In genomic region chr2:75450068-75450467, GRCh38 we compare ENCODE assay signal across 29 cellular contexts.
"Had no signal": no experiment of that assay in that cellular context is flagged by ENCODE, and none has a peak within 500 bp of the region (broad histone marks: within the 10 kb centered on the region; RNA-seq: fewer than 3 reads in every experiment).

No MANE protein-coding gene starts in this region.

- H3K36me3 Mint-ChIP-seq: naive B cell had no signal

- H3K27ac ChIP-seq: coronary artery, dorsolateral prefrontal cortex, epithelial cell of prostate, esophagus squamous epithelium, gastrocnemius medialis, heart right ventricle, left lung, lower lobe of right lung had no signal

- H3K4me1 ChIP-seq: esophagus squamous epithelium, gastrocnemius medialis, heart right ventricle, left lung, lower lobe of right lung had no signal

- ATAC-seq: effector memory CD8-positive, alpha-beta T cell; esophagus mucosa; gastrocnemius medialis; heart right ventricle; left cardiac atrium; left lung; left ventricle myocardium superior; lower lobe of right lung; mucosa of descending colon; naive thymus-derived CD8-positive, alpha-beta T cell had no signal

- H3K27me3 ChIP-seq: esophagus squamous epithelium, gastrocnemius medialis, heart right ventricle, left lung had no signal

- H3K9me3 ChIP-seq: gastrocnemius medialis, lower lobe of right lung, mucosa of descending colon had no signal

- FAIRE-seq: endometrium, islet of Langerhans, keratinocyte had no signal

- H3K4me3 ChIP-seq: coronary artery, dorsolateral prefrontal cortex, esophagus squamous epithelium, gastrocnemius medialis, heart right ventricle, left lung, lower lobe of right lung, mucosa of descending colon had no signal

- H3K4me1 Mint-ChIP-seq: mesothelial cell of epicardium; naive thymus-derived CD8-positive, alpha-beta T cell had no signal

- H3K36me3 ChIP-seq: esophagus squamous epithelium, gastrocnemius medialis, heart right ventricle, left lung, lower lobe of right lung had no signal

- H3K4me3 Mint-ChIP-seq: effector memory CD8-positive, alpha-beta T cell; endodermal cell; mesothelial cell of epicardium; naive B cell; naive thymus-derived CD8-positive, alpha-beta T cell had no signal

- H3K27ac Mint-ChIP-seq: effector memory CD8-positive, alpha-beta T cell; endodermal cell; mesothelial cell of epicardium; naive B cell; naive thymus-derived CD8-positive, alpha-beta T cell had no signal

- H3K9me3 Mint-ChIP-seq: effector memory CD8-positive, alpha-beta T cell had no signal

- DNase-seq: dermis blood vessel endothelial cell; dorsolateral prefrontal cortex; effector CD4-positive, alpha-beta T cell; effector memory CD8-positive, alpha-beta T cell; endodermal cell; erythroblast; esophagus squamous epithelium; foreskin fibroblast; foreskin melanocyte; gastrocnemius medialis; glutamatergic neuron; head of caudate nucleus; heart right ventricle; hippocampal formation; left cardiac atrium; left lung; left ventricle myocardium superior; lower lobe of right lung; mesenchymal stem cell; mucosa of descending colon; naive B cell; naive thymus-derived CD8-positive, alpha-beta T cell had no signal
